In the genomic region with DNA sequence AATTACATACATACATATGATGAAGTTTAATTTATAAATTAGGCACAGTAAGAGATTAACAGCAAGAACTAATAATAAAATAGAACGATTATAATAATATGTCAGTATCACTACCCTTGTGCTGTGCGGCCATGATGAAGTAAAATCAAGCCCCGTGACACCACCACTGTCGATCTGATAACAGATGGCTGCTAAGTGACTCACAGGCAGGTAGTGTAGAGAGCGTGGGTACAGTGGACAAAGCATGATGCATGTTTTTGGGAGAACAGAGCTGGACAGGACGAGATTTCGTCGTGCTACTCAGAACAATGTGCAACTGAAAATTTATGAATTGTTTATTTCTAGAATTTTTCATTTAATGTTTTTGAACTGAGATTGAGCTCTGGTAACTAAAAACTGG, we compare ENCODE assay signal across 16 cellular contexts.
"Had no signal": no experiment of that assay in that cellular context is flagged by ENCODE, and none has a peak within 500 bp of the region (broad histone marks: within the 10 kb centered on the region; RNA-seq: fewer than 3 reads in every experiment).

No MANE protein-coding gene starts in this region.

- H3K36me3 ChIP-seq: esophagus squamous epithelium, heart left ventricle, uterus had no signal

- H3K9me3 ChIP-seq: body of pancreas, esophagus squamous epithelium, uterus had no signal

- DNase-seq: activated B cell treated with CpG ODN at 0.5 μM for 24 hours; activated CD4-positive, alpha-beta T cell treated with anti-CD3 and anti-CD28 coated beads for 48 hours; activated CD8-positive, alpha-beta memory T cell treated with anti-CD3 and anti-CD28 coated beads, Interleukin-2, amount 50 U/mL, for 48 hours; activated gamma-delta T cell treated with Interleukin-2 at 50 U/mL for 16 hours; activated T-cell treated with anti-CD3 and anti-CD28 coated beads, Interleukin-2, amount 50 U/mL, for 72 hours; amniotic stem cell; body of pancreas; effector CD4-positive, alpha-beta T cell; esophagus squamous epithelium; heart left ventricle; stimulated activated CD4-positive, alpha-beta T cell treated with anti-CD3 and anti-CD28 coated beads, Interleukin-2, amount 100 ng/mL, for 48 hours; uterus had no signal

- H3K27me3 ChIP-seq: body of pancreas, esophagus squamous epithelium, heart left ventricle, uterus had no signal

- H3K27ac ChIP-seq: body of pancreas, coronary artery, esophagus squamous epithelium, heart left ventricle, parathyroid adenoma, uterus had no signal

- ATAC-seq: activated T-cell treated with anti-CD3 and anti-CD28 coated beads, Interleukin-2, amount 50 U/mL, for 72 hours; body of pancreas; heart left ventricle; stimulated activated memory B cell treated with anti-CD40 and anti-IgM and Interleukin-4, amounts not matched to agents 10 μg/mL and 1 μg/mL and 100 μg/mL, for 72 hours had no signal

- H3K4me3 ChIP-seq: body of pancreas, coronary artery, esophagus squamous epithelium, heart left ventricle, lung, uterus had no signal

- H3K4me1 ChIP-seq: body of pancreas, parathyroid adenoma had no signal
